In genomic region chr15:101439285-101439919, GRCh38 we compare ENCODE assay signal across 1 cellular context.
A peak's percentile ranks its signal among the peaks of the same experiment; 100 is the strongest.
TF ChIP-seq lines count a peak whose summit lies in the region.

No MANE protein-coding gene starts in this region.

TF ChIP-seq in HepG2, 621 proteins besides CTCF, POLR2A, EP300 and RAD21 (continued from another document and continues in another):
- TF ChIP-seq PBX3 (CRISPR knock-in tag; IDR thresholded peaks at IDR 0.05; ENCODE audit: borderline replicate concordance), result no peak
- TF ChIP-seq ZNF713 (CRISPR knock-in tag; IDR thresholded peaks at IDR 0.05), result no peak
- TF ChIP-seq, protein P1, sequence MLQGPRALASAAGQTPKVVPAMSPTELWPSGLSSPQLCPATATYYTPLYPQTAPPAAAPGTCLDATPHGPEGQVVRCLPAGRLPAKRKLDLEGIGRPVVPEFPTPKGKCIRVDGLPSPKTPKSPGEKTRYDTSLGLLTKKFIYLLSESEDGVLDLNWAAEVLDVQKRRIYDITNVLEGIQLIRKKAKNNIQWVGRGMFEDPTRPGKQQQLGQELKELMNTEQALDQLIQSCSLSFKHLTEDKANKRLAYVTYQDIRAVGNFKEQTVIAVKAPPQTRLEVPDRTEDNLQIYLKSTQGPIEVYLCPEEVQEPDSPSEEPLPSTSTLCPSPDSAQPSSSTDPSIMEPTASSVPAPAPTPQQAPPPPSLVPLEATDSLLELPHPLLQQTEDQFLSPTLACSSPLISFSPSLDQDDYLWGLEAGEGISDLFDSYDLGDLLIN (CRISPR knock-in tag; IDR thresholded peaks at IDR 0.05; ENCODE audit: borderline replicate concordance), result no peak
- no peak for TF ChIP-seq ZNF549 (CRISPR knock-in tag; IDR thresholded peaks at IDR 0.05)
- peak; percentile 36; the same call in 1 of the 2 replicates for TF ChIP-seq ZBTB10 (CRISPR knock-in tag; IDR thresholded peaks at IDR 0.05; ENCODE audit: borderline replicate concordance)
- TF ChIP-seq DPF2 (CRISPR knock-in tag; IDR thresholded peaks at IDR 0.05; ENCODE audit: borderline replicate concordance, low read depth), result peak; percentile 93
- TF ChIP-seq ZSCAN21 (CRISPR knock-in tag; IDR thresholded peaks at IDR 0.05; ENCODE audit: borderline replicate concordance), result peak; percentile 64; the same call in 1 of the 2 replicates
- TF ChIP-seq FOSL2 (CRISPR knock-in tag; IDR thresholded peaks at IDR 0.05), result peak; percentile 88
- TF ChIP-seq, protein P2, sequence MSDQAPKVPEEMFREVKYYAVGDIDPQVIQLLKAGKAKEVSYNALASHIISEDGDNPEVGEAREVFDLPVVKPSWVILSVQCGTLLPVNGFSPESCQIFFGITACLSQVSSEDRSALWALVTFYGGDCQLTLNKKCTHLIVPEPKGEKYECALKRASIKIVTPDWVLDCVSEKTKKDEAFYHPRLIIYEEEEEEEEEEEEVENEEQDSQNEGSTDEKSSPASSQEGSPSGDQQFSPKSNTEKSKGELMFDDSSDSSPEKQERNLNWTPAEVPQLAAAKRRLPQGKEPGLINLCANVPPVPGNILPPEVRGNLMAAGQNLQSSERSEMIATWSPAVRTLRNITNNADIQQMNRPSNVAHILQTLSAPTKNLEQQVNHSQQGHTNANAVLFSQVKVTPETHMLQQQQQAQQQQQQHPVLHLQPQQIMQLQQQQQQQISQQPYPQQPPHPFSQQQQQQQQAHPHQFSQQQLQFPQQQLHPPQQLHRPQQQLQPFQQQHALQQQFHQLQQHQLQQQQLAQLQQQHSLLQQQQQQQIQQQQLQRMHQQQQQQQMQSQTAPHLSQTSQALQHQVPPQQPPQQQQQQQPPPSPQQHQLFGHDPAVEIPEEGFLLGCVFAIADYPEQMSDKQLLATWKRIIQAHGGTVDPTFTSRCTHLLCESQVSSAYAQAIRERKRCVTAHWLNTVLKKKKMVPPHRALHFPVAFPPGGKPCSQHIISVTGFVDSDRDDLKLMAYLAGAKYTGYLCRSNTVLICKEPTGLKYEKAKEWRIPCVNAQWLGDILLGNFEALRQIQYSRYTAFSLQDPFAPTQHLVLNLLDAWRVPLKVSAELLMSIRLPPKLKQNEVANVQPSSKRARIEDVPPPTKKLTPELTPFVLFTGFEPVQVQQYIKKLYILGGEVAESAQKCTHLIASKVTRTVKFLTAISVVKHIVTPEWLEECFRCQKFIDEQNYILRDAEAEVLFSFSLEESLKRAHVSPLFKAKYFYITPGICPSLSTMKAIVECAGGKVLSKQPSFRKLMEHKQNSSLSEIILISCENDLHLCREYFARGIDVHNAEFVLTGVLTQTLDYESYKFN (CRISPR knock-in tag; conservative IDR thresholded peaks at IDR 0.05), result peak; percentile 98
- TF ChIP-seq MBNL3 (CRISPR knock-in tag; conservative IDR thresholded peaks at IDR 0.05), result no peak
- peak; percentile 78; the same call in 1 of the 2 replicates for TF ChIP-seq NR1H2 (CRISPR knock-in tag; IDR thresholded peaks at IDR 0.05; ENCODE audit: borderline replicate concordance, low read depth)
- no peak for TF ChIP-seq ZNF337 (CRISPR knock-in tag; IDR thresholded peaks at IDR 0.05; ENCODE audit: borderline replicate concordance, low read depth)
- TF ChIP-seq ZNF256 (CRISPR knock-in tag; conservative IDR thresholded peaks at IDR 0.05), result no peak; the same call in 1 of the 2 replicates
- TF ChIP-seq HDAC6 (IDR thresholded peaks at IDR 0.05; ENCODE audit: low read depth, low read length), result no peak
- TF ChIP-seq ELF4 (CRISPR knock-in tag; IDR thresholded peaks at IDR 0.05; ENCODE audit: borderline replicate concordance), result 0 out of 2 replicates have a peak, but pooled peaks have one; percentile 77
- TF ChIP-seq, protein P3, sequence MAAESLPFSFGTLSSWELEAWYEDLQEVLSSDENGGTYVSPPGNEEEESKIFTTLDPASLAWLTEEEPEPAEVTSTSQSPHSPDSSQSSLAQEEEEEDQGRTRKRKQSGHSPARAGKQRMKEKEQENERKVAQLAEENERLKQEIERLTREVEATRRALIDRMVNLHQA (CRISPR knock-in tag; IDR thresholded peaks at IDR 0.05), result peak; percentile 91; the same call in 1 of the 2 replicates
- TF ChIP-seq, protein P4, sequence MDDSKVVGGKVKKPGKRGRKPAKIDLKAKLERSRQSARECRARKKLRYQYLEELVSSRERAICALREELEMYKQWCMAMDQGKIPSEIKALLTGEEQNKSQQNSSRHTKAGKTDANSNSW (CRISPR knock-in tag; IDR thresholded peaks at IDR 0.05; ENCODE audit: borderline replicate concordance), result no peak
- peak; percentile 66; the same call in 1 of the 2 replicates for TF ChIP-seq TFDP1 (CRISPR knock-in tag; IDR thresholded peaks at IDR 0.05; ENCODE audit: borderline replicate concordance)
- no peak; the same call in 1 of the 2 replicates for TF ChIP-seq ZNF782 (CRISPR knock-in tag; IDR thresholded peaks at IDR 0.05; ENCODE audit: borderline replicate concordance)
- TF ChIP-seq MEIS2 (CRISPR knock-in tag; IDR thresholded peaks at IDR 0.05), result peak; percentile 96
- TF ChIP-seq IRF9 (CRISPR knock-in tag; IDR thresholded peaks at IDR 0.05; ENCODE audit: borderline replicate concordance), result no peak; the same call in 1 of the 2 replicates
- TF ChIP-seq, protein P5, sequence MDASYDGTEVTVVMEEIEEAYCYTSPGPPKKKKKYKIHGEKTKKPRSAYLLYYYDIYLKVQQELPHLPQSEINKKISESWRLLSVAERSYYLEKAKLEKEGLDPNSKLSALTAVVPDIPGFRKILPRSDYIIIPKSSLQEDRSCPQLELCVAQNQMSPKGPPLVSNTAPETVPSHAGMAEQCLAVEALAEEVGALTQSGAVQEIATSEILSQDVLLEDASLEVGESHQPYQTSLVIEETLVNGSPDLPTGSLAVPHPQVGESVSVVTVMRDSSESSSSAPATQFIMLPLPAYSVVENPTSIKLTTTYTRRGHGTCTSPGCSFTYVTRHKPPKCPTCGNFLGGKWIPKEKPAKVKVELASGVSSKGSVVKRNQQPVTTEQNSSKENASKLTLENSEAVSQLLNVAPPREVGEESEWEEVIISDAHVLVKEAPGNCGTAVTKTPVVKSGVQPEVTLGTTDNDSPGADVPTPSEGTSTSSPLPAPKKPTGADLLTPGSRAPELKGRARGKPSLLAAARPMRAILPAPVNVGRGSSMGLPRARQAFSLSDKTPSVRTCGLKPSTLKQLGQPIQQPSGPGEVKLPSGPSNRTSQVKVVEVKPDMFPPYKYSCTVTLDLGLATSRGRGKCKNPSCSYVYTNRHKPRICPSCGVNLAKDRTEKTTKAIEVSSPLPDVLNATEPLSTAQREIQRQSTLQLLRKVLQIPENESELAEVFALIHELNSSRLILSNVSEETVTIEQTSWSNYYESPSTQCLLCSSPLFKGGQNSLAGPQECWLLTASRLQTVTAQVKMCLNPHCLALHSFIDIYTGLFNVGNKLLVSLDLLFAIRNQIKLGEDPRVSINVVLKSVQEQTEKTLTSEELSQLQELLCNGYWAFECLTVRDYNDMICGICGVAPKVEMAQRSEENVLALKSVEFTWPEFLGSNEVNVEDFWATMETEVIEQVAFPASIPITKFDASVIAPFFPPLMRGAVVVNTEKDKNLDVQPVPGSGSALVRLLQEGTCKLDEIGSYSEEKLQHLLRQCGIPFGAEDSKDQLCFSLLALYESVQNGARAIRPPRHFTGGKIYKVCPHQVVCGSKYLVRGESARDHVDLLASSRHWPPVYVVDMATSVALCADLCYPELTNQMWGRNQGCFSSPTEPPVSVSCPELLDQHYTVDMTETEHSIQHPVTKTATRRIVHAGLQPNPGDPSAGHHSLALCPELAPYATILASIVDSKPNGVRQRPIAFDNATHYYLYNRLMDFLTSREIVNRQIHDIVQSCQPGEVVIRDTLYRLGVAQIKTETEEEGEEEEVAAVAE (CRISPR knock-in tag; IDR thresholded peaks at IDR 0.05; ENCODE audit: borderline replicate concordance), result peak; percentile 83; the same call in 1 of the 2 replicates
- peak; percentile 94 for TF ChIP-seq GATA4 (IDR thresholded peaks at IDR 0.05; ENCODE audit: borderline replicate concordance, low read depth)
- peak; percentile 60; the same call in 1 of the 2 replicates for TF ChIP-seq YEATS2 (CRISPR knock-in tag; IDR thresholded peaks at IDR 0.05; ENCODE audit: borderline replicate concordance)
- no peak for TF ChIP-seq HNRNPLL (IDR thresholded peaks at IDR 0.05; ENCODE audit: low read depth, low read length, poor library complexity, severe bottlenecking)
- no peak for TF ChIP-seq PCBP1 (IDR thresholded peaks at IDR 0.05; ENCODE audit: borderline replicate concordance, low read depth, low read length)
- no peak for TF ChIP-seq EEA1 (CRISPR knock-in tag; IDR thresholded peaks at IDR 0.05; ENCODE audit: borderline replicate concordance)
- TF ChIP-seq ADNP (CRISPR knock-in tag; IDR thresholded peaks at IDR 0.05), result no peak
- no peak for TF ChIP-seq ZNF275 (CRISPR knock-in tag; IDR thresholded peaks at IDR 0.05; ENCODE audit: borderline replicate concordance)
- TF ChIP-seq ZSCAN12 (CRISPR knock-in tag; IDR thresholded peaks at IDR 0.05), result no peak
- 0 out of 2 replicates have a peak, but pooled peaks have one; percentile 44 for TF ChIP-seq SATB2 (CRISPR knock-in tag; IDR thresholded peaks at IDR 0.05)
- TF ChIP-seq SP2 (CRISPR knock-in tag; IDR thresholded peaks at IDR 0.05), result 0 out of 2 replicates have a peak, but pooled peaks have one; percentile 41
- peak; percentile 92 for TF ChIP-seq ZNF687 (CRISPR knock-in tag; IDR thresholded peaks at IDR 0.05)
- TF ChIP-seq ZFAT (CRISPR knock-in tag; conservative IDR thresholded peaks at IDR 0.05), result no peak
- no peak for TF ChIP-seq XBP1 (CRISPR knock-in tag; IDR thresholded peaks at IDR 0.05)
- TF ChIP-seq TBP (CRISPR knock-in tag; IDR thresholded peaks at IDR 0.05), result no peak
